ENCODE assay signal across 22 cellular contexts in genomic region chr6:56853541-56853940, GRCh38.
DNase-seq lines count a peak whose midpoint lies in the region; FAIRE-seq and TF ChIP-seq lines count a peak whose summit lies in the region.
"Had no signal": no experiment of that assay in that cellular context is flagged by ENCODE, and none has a peak within 500 bp of the region (broad histone marks: within the 10 kb centered on the region; RNA-seq: fewer than 3 reads in every experiment).

No MANE protein-coding gene starts in this region.

- peak overlapping the region; percentile 100 for H3K27ac Mint-ChIP-seq in endothelial cell (ENCODE audit: unreplicated experiment)
- H3K27ac Mint-ChIP-seq: CD8-positive, alpha-beta memory T cell had no signal

- H3K9me3 Mint-ChIP-seq in endothelial cell (ENCODE audit: unreplicated experiment), result no peaks in the 10 kb centered on the region

- TF ChIP-seq CTCF in endothelial cell (IDR thresholded peaks at IDR 0.05; ENCODE audit: unreplicated experiment), result no peak
- TF ChIP-seq CTCF in esophagus squamous epithelium (IDR thresholded peaks at IDR 0.05), result no peak
- no peak for TF ChIP-seq CTCF in coronary artery (IDR thresholded peaks at IDR 0.05)
- TF ChIP-seq CTCF in kidney (IDR thresholded peaks at IDR 0.05; ENCODE audit: borderline replicate concordance, extremely low read depth, insufficient read depth), result no peak

- no peak for TF ChIP-seq POLR2A in esophagus squamous epithelium (IDR thresholded peaks at IDR 0.05)

- peak overlapping the region; percentile 13; the same call in 1 of the 2 replicates for H3K27ac ChIP-seq in SK-N-MC
- H3K27ac ChIP-seq in esophagus squamous epithelium, result no peak overlapping the region
- no peak overlapping the region for H3K27ac ChIP-seq in coronary artery
- no peak overlapping the region for H3K27ac ChIP-seq in kidney (ENCODE audit: low read depth in 2 of 2, low read length in 2 of 2)
- H3K27ac ChIP-seq: RWPE1 had no signal

- H3K27me3 ChIP-seq in esophagus squamous epithelium, result no peaks in the 10 kb centered on the region
- H3K27me3 ChIP-seq: MG63 had no signal

- H3K4me3 ChIP-seq in SK-N-MC, result no peak overlapping the region
- no peak overlapping the region for H3K4me3 ChIP-seq in esophagus squamous epithelium
- H3K4me3 ChIP-seq in coronary artery, result no peak overlapping the region
- H3K4me3 ChIP-seq in kidney (ENCODE audit: low read length in 2 of 2), result no peak overlapping the region
- H3K4me3 ChIP-seq: MG63 had no signal

- no peak for FAIRE-seq in kidney (lab: Jason Lieb, UNC)
- FAIRE-seq: D721Med, GM12892, GM18507, H1 had no signal

- DNase-seq in NCI-H2171 (lab: John Stamatoyannopoulos, UW) (peak; percentile 34), SK-N-MC (ENCODE audit: low read depth, low spot score) (no peak), endothelial cell (ENCODE audit: low spot score) (no peak), HPDE6-E6E7 (ENCODE audit: extremely low spot score) (no peak), esophagus squamous epithelium (lab: John Stamatoyannopoulos, UW) (no peak), coronary artery (ENCODE audit: low spot score) (no peak), kidney (no peak)
- DNase-seq: ACHN; C1 segment of cervical spinal cord; CD8-positive, alpha-beta memory T cell; Kasumi-1; MG63; NCI-H1092 treated with DMSO at 0.1 percent for 48 hours; NCI-H1694; NCI-H2081 treated with DMSO at 0.1 percent for 48 hours; NCI-H510A; NCI-H774 had no signal

- peaks cover 60% of the 10 kb centered on the region for H3K4me1 Mint-ChIP-seq in endothelial cell (ENCODE audit: unreplicated experiment)

- H3K4me3 Mint-ChIP-seq in endothelial cell (ENCODE audit: unreplicated experiment), result no peak overlapping the region
- H3K4me3 Mint-ChIP-seq: CD8-positive, alpha-beta memory T cell had no signal

- H3K27me3 Mint-ChIP-seq in endothelial cell (ENCODE audit: unreplicated experiment), result peaks cover 10% of the 10 kb centered on the region

- no peaks in the 10 kb centered on the region for H3K9me3 ChIP-seq in SK-N-MC (ENCODE audit: low read depth, low read length)
- H3K9me3 ChIP-seq in esophagus squamous epithelium, result no peaks in the 10 kb centered on the region
- H3K9me3 ChIP-seq in kidney (ENCODE audit: control insufficient read depth in 1 of 2, low read length in 2 of 2), result no peaks in the 10 kb centered on the region
- H3K9me3 ChIP-seq: MG63 had no signal

- no peaks in the 10 kb centered on the region for H3K36me3 ChIP-seq in SK-N-MC (ENCODE audit: insufficient read depth, low read length)
- H3K36me3 ChIP-seq in esophagus squamous epithelium, result no peaks in the 10 kb centered on the region
- H3K36me3 ChIP-seq in kidney (ENCODE audit: control insufficient read depth in 1 of 2, insufficient read depth in 2 of 2, low read length in 2 of 2), result no peaks in the 10 kb centered on the region
- H3K36me3 ChIP-seq: MG63 had no signal

- 62 to 75% methylated on average over 2 of the region's 2 CpGs for WGBS in esophagus squamous epithelium, 2 donors

- peaks cover 0 to 25% (median 7%) of the 10 kb centered on the region in 3 donors for H3K4me1 ChIP-seq in esophagus squamous epithelium
- H3K4me1 ChIP-seq in kidney (ENCODE audit: control insufficient read depth in 1 of 2, insufficient read depth in 1 of 2, low read depth in 1 of 2, low read length in 2 of 2), result peaks cover 0 to 5% of the 10 kb centered on the region in 2 donors

- peaks cover 6% of the 10 kb centered on the region for H3K36me3 Mint-ChIP-seq in endothelial cell (ENCODE audit: low read depth, unreplicated experiment)
- H3K36me3 Mint-ChIP-seq: CD8-positive, alpha-beta memory T cell had no signal

- intact Hi-C loops in esophagus squamous epithelium (cut with DNase I) (no loop called here), kidney (cut with DNase I) (no loop called here)

- H3K9ac ChIP-seq in SK-N-MC (ENCODE audit: insufficient read length) (no peak overlapping the region), kidney (ENCODE audit: low read length in 2 of 2) (no peak overlapping the region)
